Comparison of ENCODE assay signal across 9 cellular contexts in the genomic region with DNA sequence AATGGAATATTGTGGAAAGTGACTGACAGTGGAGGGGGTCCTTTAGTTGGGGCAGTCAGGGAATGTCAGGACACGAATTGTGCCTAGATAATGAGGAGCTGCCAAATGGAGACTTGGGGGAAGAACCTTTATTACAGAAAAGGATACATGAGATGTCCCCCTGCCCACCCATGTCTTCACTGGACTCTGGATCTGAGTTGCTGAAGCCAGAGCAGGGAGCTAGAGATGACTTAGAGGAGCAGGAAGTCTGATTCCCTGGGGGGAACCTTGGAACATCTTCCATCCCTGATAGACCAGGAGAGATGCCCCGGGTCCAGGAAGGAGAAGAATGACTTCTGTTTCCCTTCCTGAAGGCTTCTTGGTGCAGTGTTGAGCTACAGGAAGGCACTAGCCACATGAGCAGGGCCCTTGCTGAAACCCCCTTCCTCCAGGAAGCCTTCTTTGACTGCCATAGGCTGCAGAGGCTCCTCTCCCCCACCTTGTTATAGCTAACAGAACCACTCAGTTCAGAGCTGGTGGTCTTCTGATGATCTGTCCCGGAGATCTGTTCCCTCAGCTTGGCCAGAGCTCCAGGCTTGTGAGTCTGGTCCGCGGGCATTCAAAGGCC. TPM values are rescaled to one million over a fixed set of nuclear protein-coding genes. Genes with fewer than 3 reads are reported as not detected.
DNase-seq lines count a peak whose midpoint lies in the region; ATAC-seq and TF ChIP-seq lines count a peak whose summit lies in the region.
"Had no signal": no experiment of that assay in that cellular context is flagged by ENCODE, and none has a peak within 500 bp of the region (broad histone marks: within the 10 kb centered on the region; RNA-seq: fewer than 3 reads in every experiment).

No MANE protein-coding gene starts in this region.

- TF ChIP-seq EP300 in neural cell (conservative IDR thresholded peaks at IDR 0.05; ENCODE audit: poor library complexity, severe bottlenecking) = no peak

- peaks cover 9% of the 10 kb centered on the region for H3K27me3 ChIP-seq in CD8-positive, alpha-beta T cell (ENCODE audit: insufficient read depth, low read length)
- H3K27me3 ChIP-seq in HUES6 (ENCODE audit: control insufficient read depth, insufficient read depth, low read length) (peaks cover 38% of the 10 kb centered on the region), neural cell (ENCODE audit: insufficient read depth, low read depth, low read length) (peaks cover 4% of the 10 kb centered on the region)

- H3K9ac ChIP-seq in HUES6 (ENCODE audit: low read length) = peak overlapping the region; percentile 6
- H3K9ac ChIP-seq in neural cell (ENCODE audit: low read length) = peak overlapping the region; percentile 86

- H3K36me3 ChIP-seq in CD8-positive, alpha-beta T cell (ENCODE audit: insufficient read depth, low read length) = no peaks in the 10 kb centered on the region
- H3K36me3 ChIP-seq in HUES6 (ENCODE audit: control insufficient read depth, insufficient read depth, low read length) (no peaks in the 10 kb centered on the region), neural cell (ENCODE audit: insufficient read depth, low read length) (no peaks in the 10 kb centered on the region)

- H3K27me3 Mint-ChIP-seq in CD8-positive, alpha-beta T cell (ENCODE audit: low read depth) = peaks cover 28% of the 10 kb centered on the region

- H3K4me2 ChIP-seq in neural cell (ENCODE audit: low read length) = peak overlapping the region; percentile 80

- no peak overlapping the region for H2AFZ ChIP-seq in neural cell (ENCODE audit: low read depth, low read length)

- H3K9me2 ChIP-seq in neural cell (ENCODE audit: insufficient read depth, low read length) = no peaks in the 10 kb centered on the region

- no peak for ATAC-seq in CD8-positive, alpha-beta T cell
- no peak for ATAC-seq in HG03432 (IDR thresholded peaks at IDR 0.05; ENCODE audit: unreplicated experiment)
- ATAC-seq in activated CD4-positive, CD25-positive, alpha-beta regulatory T cell treated with anti-CD3 and anti-CD28 coated beads, Interleukin-2, amount 50 U/mL, for 24 hours = no peak

- H3K27ac ChIP-seq in CD8-positive, alpha-beta T cell (ENCODE audit: low read depth, low read length) = no peak overlapping the region
- H3K27ac ChIP-seq in HUES6 (ENCODE audit: low read depth, low read length) (no peak overlapping the region; the same call in 1 of the 2 replicates), coronary artery (no peak overlapping the region), neural cell (ENCODE audit: low read length) (peak overlapping the region; percentile 83)

- peak overlapping the region; percentile 84 for H3K4me3 Mint-ChIP-seq in CD8-positive, alpha-beta T cell

- no peaks in the 10 kb centered on the region for H3K36me3 Mint-ChIP-seq in CD8-positive, alpha-beta T cell

- no peak for TF ChIP-seq CTCF in CD8-positive, alpha-beta T cell (IDR thresholded peaks at IDR 0.05)
- TF ChIP-seq CTCF in coronary artery (IDR thresholded peaks at IDR 0.05) = no peak
- TF ChIP-seq CTCF in neural cell (IDR thresholded peaks at IDR 0.05; ENCODE audit: poor library complexity, severe bottlenecking) = no peak

- intact Hi-C loops in CD8-positive, alpha-beta T cell (cut with DNase I, micrococcal nuclease) = no loop called here

- H3K4me1 ChIP-seq in CD8-positive, alpha-beta T cell (ENCODE audit: insufficient read depth, low read length) = peaks cover 24% of the 10 kb centered on the region
- H3K4me1 ChIP-seq in HUES6 (ENCODE audit: control insufficient read depth, insufficient read depth, low read length) = peaks cover 26% of the 10 kb centered on the region

- no peak for TF ChIP-seq RAD21 in neural cell (conservative IDR thresholded peaks at IDR 0.05)

- H3K4me3 ChIP-seq in CD8-positive, alpha-beta T cell (ENCODE audit: low read depth, low read length) = peak overlapping the region; percentile 37
- H3K4me3 ChIP-seq in HUES6 (ENCODE audit: low read depth, low read length) = peak overlapping the region; percentile 88
- H3K4me3 ChIP-seq in coronary artery = peak overlapping the region; percentile 74
- H3K4me3 ChIP-seq in neural cell (ENCODE audit: low read length) = peak overlapping the region; percentile 99

- no peak overlapping the region for H3K27ac Mint-ChIP-seq in CD8-positive, alpha-beta T cell

- no peaks in the 10 kb centered on the region for H3K9me3 ChIP-seq in CD8-positive, alpha-beta T cell (ENCODE audit: low read length)
- H3K9me3 ChIP-seq in HUES6 (ENCODE audit: control insufficient read depth, insufficient read depth, low read depth, low read length) (no peaks in the 10 kb centered on the region), neural cell (ENCODE audit: low read length) (no peaks in the 10 kb centered on the region)

- CTCF ChIA-PET in CD8-positive, alpha-beta T cell (lab: Charles Lee) = interaction anchor here (0.8 to 13.6 kb wide), 3 partner anchors 12 to 89 kb away, joined by 3 to 272 read pairs (median 3); no protein-coding TSS in a partner anchor

- no peaks in the 10 kb centered on the region for H3K9me3 Mint-ChIP-seq in CD8-positive, alpha-beta T cell

- no peaks in the 10 kb centered on the region for H3F3A ChIP-seq in neural cell (ENCODE audit: insufficient read depth, low read length, poor library complexity, severe bottlenecking)

- peaks cover 25% of the 10 kb centered on the region for H3K4me1 Mint-ChIP-seq in CD8-positive, alpha-beta T cell (ENCODE audit: low read depth)

- peaks cover 16% of the 10 kb centered on the region for H3K79me2 ChIP-seq in neural cell (replicated peaks; ENCODE audit: insufficient read depth, low read length)

- no peaks in the 10 kb centered on the region for H4K20me1 ChIP-seq in neural cell (ENCODE audit: insufficient read depth)

- POLR2A ChIA-PET in CD8-positive, alpha-beta T cell (lab: Charles Lee) = interaction anchor here (1.1 kb wide), 1 partner anchor 75 kb away, joined by 3 read pairs; no protein-coding TSS in a partner anchor

- DNase-seq in CD8-positive, alpha-beta T cell = no peak
- DNase-seq in coronary artery (ENCODE audit: low spot score) = no peak
- no peak for DNase-seq in AG20443 (ENCODE audit: low spot score)
- no peak for DNase-seq in stimulated activated CD4-positive, alpha-beta T cell treated with anti-CD3 and anti-CD28 coated beads, Interleukin-4, amount 100 ng/mL, for 24 hours
- DNase-seq: NCI-H1436 treated with DMSO at 0.1 percent for 48 hours had no signal

TF ChIP-seq in neural cell, 6 proteins besides CTCF, POLR2A, EP300 and RAD21:
- TF ChIP-seq MXI1 (conservative IDR thresholded peaks at IDR 0.05; ENCODE audit: poor library complexity, severe bottlenecking) (no peak), EZH2 (IDR thresholded peaks at IDR 0.05; ENCODE audit: borderline replicate concordance, insufficient read depth, low read length, poor library complexity, severe bottlenecking) (no peak), SMC3 (conservative IDR thresholded peaks at IDR 0.05; ENCODE audit: poor library complexity) (no peak), POLR2AphosphoS5 (IDR thresholded peaks at IDR 0.05) (no peak)

RNA-seq across cellular contexts. Expression of a gene that starts 0.7 kb away (rescaled TPM):
- under 1 TPM; 0.47 to 0.95 TPM for total RNA-seq in CD8-positive, alpha-beta T cell
- polyA plus RNA-seq in neural cell = 12.3 and 15.7 TPM in 2 replicates
- 28.7 and 29.5 TPM in 2 replicates for polyA minus RNA-seq in neural cell

RNA-seq across cellular contexts. Expression of a gene that starts 13.7 kb away (rescaled TPM):
- total RNA-seq in CD8-positive, alpha-beta T cell = not detected
- polyA plus RNA-seq in neural cell = not detected in 2 replicates
- not detected in 2 replicates for polyA minus RNA-seq in neural cell

RNA-seq across cellular contexts. Expression of a gene that starts 34.1 kb away (rescaled TPM):
- total RNA-seq in CD8-positive, alpha-beta T cell = not detected
- polyA plus RNA-seq in neural cell = not detected in 2 replicates
- not detected in 2 replicates for polyA minus RNA-seq in neural cell

RNA-seq across cellular contexts. Expression of a gene that starts 40.6 kb away (rescaled TPM):
- 1 to 10 TPM; 1.6 to 1.7 TPM for total RNA-seq in CD8-positive, alpha-beta T cell
- polyA plus RNA-seq in neural cell = not detected in 2 replicates
- polyA minus RNA-seq in neural cell = not detected in 2 replicates

Comparison
In these comparisons a context has a peak if more than half of its experiments do, and no peak if none do; other contexts are left out.
1. H3K4me3 ChIP-seq: peak in every context shown above with its lines; median percentile 99 in neural cell; 88 in HUES6; 74 in coronary artery; 37 in CD8-positive, alpha-beta T cell.